In genomic region chr10:73906524-73907447, GRCh38 we compare ENCODE assay signal across 8 cellular contexts. TPM values are rescaled to one million over a fixed set of nuclear protein-coding genes. Genes with fewer than 3 reads are reported as not detected.
A peak's percentile ranks its signal among the peaks of the same experiment; 100 is the strongest.
DNase-seq lines count a peak whose midpoint lies in the region; ATAC-seq, FAIRE-seq and TF ChIP-seq lines count a peak whose summit lies in the region.

No MANE protein-coding gene starts in this region.

- no peak for TF ChIP-seq POLR2A in body of pancreas (IDR thresholded peaks at IDR 0.05)
- no peak for TF ChIP-seq POLR2A in tibial nerve (IDR thresholded peaks at IDR 0.05)
- no peak for TF ChIP-seq POLR2A in GM12892 (IDR thresholded peaks at IDR 0.05; ENCODE audit: low read depth, low read length)

- no peaks in the 10 kb centered on the region for H3K27me3 ChIP-seq in BLaER1 treated with 17β-estradiol and CSF1 and Interleukin-3, amounts not matched to agents 10 nM and 100 nM
- no peaks in the 10 kb centered on the region for H3K27me3 ChIP-seq in body of pancreas
- H3K27me3 ChIP-seq in tibial nerve = peaks cover 0 to 2% of the 10 kb centered on the region in 2 donors

- peak in 1 of 2 donors; percentile 69 for TF ChIP-seq EP300 in tibial nerve (IDR thresholded peaks at IDR 0.05)

- WGBS in body of pancreas, 2 donors = 63 to 73% methylated on average over 6 to 8 of the region's 8 CpGs
- 31 to 32% methylated on average over 8 of the region's 8 CpGs for WGBS in tibial nerve, 2 donors

- H3K36me3 ChIP-seq in BLaER1 treated with 17β-estradiol and CSF1 and Interleukin-3, amounts not matched to agents 10 nM and 100 nM = no peaks in the 10 kb centered on the region
- H3K36me3 ChIP-seq in body of pancreas (replicated peaks in 1 of 2; ENCODE audit: insufficient read depth in 1 of 2, low read depth in 2 of 2) = no peaks in the 10 kb centered on the region
- no peaks in the 10 kb centered on the region for H3K36me3 ChIP-seq in tibial nerve

- ATAC-seq in body of pancreas (peak; percentile 39), left colon (no peak), GM19351 (IDR thresholded peaks at IDR 0.05; ENCODE audit: unreplicated experiment) (no peak)

- H3K27ac ChIP-seq in BLaER1 treated with 17β-estradiol and CSF1 and Interleukin-3, amounts not matched to agents 10 nM and 100 nM = peak overlapping the region; percentile 79 to 99 (median 92)
- H3K27ac ChIP-seq in body of pancreas (peak overlapping the region in 3 of 4 donors; percentile 7 to 68 (median 55)), tibial nerve (peak overlapping the region; percentile 37 to 83 (median 74))

- peaks cover 50 to 90% (median 69%) of the 10 kb centered on the region in 10 experiments for H3K4me1 ChIP-seq in BLaER1 treated with 17β-estradiol and CSF1 and Interleukin-3, amounts not matched to agents 10 nM and 100 nM
- H3K4me1 ChIP-seq in body of pancreas = peaks cover 17% of the 10 kb centered on the region
- peaks cover 0 to 55% (median 33%) of the 10 kb centered on the region in 4 donors for H3K4me1 ChIP-seq in tibial nerve

- peak overlapping the region in 2 of 10 experiments; percentile 10 to 31; a peak in 2 of 20 replicates for H3K4me3 ChIP-seq in BLaER1 treated with 17β-estradiol and CSF1 and Interleukin-3, amounts not matched to agents 10 nM and 100 nM
- H3K4me3 ChIP-seq in body of pancreas (no peak overlapping the region), tibial nerve (no peak overlapping the region)

- H3K9me3 ChIP-seq in BLaER1 treated with 17β-estradiol and CSF1 and Interleukin-3, amounts not matched to agents 10 nM and 100 nM (replicated peaks in 1 of 11) = no peaks in the 10 kb centered on the region
- H3K9me3 ChIP-seq in body of pancreas = no peaks in the 10 kb centered on the region
- no peaks in the 10 kb centered on the region for H3K9me3 ChIP-seq in tibial nerve

- intact Hi-C loops in body of pancreas (cut with DNase I) (no loop called here), left colon (cut with DNase I, micrococcal nuclease) (no loop called here)

- TF ChIP-seq CTCF in body of pancreas (IDR thresholded peaks at IDR 0.05) (no peak), tibial nerve (IDR thresholded peaks at IDR 0.05) (no peak)

- H4K20me1 ChIP-seq in BLaER1 treated with 17β-estradiol and CSF1 and Interleukin-3, amounts not matched to agents 10 nM and 100 nM = peaks cover 0 to 3% (median 0%) of the 10 kb centered on the region in 11 experiments; a peak in 3 of 22 replicates

- peak overlapping the region; percentile 89 to 99 (median 95) for H3K4me2 ChIP-seq in BLaER1 treated with 17β-estradiol and CSF1 and Interleukin-3, amounts not matched to agents 10 nM and 100 nM

- no peak for FAIRE-seq in GM12892 (lab: Jason Lieb, UNC)

- H3K9ac ChIP-seq in BLaER1 treated with 17β-estradiol and CSF1 and Interleukin-3, amounts not matched to agents 10 nM and 100 nM = peak overlapping the region; percentile 59 to 96 (median 89); a peak in 21 of 22 replicates

- DNase-seq in NCI-H1694 (lab: John Stamatoyannopoulos, UW) (peak; percentile 3), body of pancreas (peak; percentile 26 to 67 (median 34)), left colon (peak; percentile 36 to 63), tibial nerve (ENCODE audit: low spot score in 2 of 2) (peak; percentile 30 to 68), GM12892 (ENCODE audit: insufficient read length) (no peak), DMS114 treated with DMSO at 0.1 percent for 48 hours (lab: John Stamatoyannopoulos, UW; ENCODE audit: unreplicated experiment) (no peak)

RNA-seq across cellular contexts. Expression of gene PLAU, which starts 4.1 kb away (rescaled TPM):
- total RNA-seq in body of pancreas (1 to 10 TPM; 1.6 to 4.3 TPM), left colon (1 to 10 TPM; 3.5 to 7.1 TPM), tibial nerve (1 to 10 TPM; 2.5 to 7.8 (median 3.5) TPM)
- 4.9 TPM for polyA plus RNA-seq in GM12892 (2012; ENCODE audit: missing spikeins)

RNA-seq across cellular contexts. Expression of gene CAMK2G, which starts 32.4 kb away (rescaled TPM):
- total RNA-seq in body of pancreas = 10 to 100 TPM; 14.8 to 17.4 TPM
- total RNA-seq in left colon = 10 to 100 TPM; 52.3 to 56.1 TPM
- total RNA-seq in tibial nerve = 10 to 100 TPM; 26.4 to 43.5 (median 35.1) TPM
- polyA plus RNA-seq in GM12892 (2012; ENCODE audit: missing spikeins) = 13.0 TPM

Comparison
In these comparisons a context has a peak if more than half of its experiments do, and no peak if none do; other contexts are left out.
1. DNase-seq: peak in NCI-H1694 (single experiment), body of pancreas (4 of 4), left colon (2 of 2) and tibial nerve (2 of 2); none in GM12892 (single experiment) and DMS114 treated with DMSO at 0.1 percent for 48 hours (single experiment).
2. Peak in every context shown above with its lines, with median percentiles within 50 percentile points of each other: H3K27ac ChIP-seq.